ENCODE assay signal across 23 cellular contexts in the genomic region with DNA sequence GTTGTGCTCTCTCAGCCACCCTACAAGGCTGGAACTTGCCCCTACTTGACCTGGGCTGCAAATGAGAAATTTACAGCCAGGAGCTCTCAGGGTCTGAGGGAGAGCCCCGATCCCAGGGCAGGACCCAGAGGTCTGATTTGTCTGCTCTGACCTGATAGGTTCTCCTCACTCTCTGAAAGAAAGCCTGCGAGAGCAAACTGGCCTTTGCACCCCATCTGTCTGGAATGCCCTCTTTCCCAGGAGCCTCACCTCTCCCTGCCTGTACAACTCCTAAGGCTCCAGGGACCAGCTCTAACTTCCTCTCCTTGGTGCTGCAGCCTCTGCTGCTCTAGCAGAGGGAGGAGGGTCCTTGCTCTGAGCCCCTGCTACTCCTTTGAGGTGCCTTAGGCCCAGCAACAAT.
DNase-seq lines count a peak whose midpoint lies in the region; ATAC-seq and TF ChIP-seq lines count a peak whose summit lies in the region.
"Had no signal": no experiment of that assay in that cellular context is flagged by ENCODE, and none has a peak within 500 bp of the region (broad histone marks: within the 10 kb centered on the region; RNA-seq: fewer than 3 reads in every experiment).

No MANE protein-coding gene starts in this region.

- H3K27ac ChIP-seq in endodermal cell (ENCODE audit: low read depth, low read length): no peak overlapping the region
- H3K27ac ChIP-seq: A549; BLaER1 treated with 17β-estradiol and CSF1 and Interleukin-3, amounts not matched to agents 10 nM and 100 nM; GM23248 had no signal

- H3K9ac ChIP-seq in endodermal cell (ENCODE audit: extremely low read depth, low read length, poor library complexity, severe bottlenecking): no peak overlapping the region
- H3K9ac ChIP-seq: BLaER1 treated with 17β-estradiol and CSF1 and Interleukin-3, amounts not matched to agents 10 nM and 100 nM; GM23248 had no signal

- H3K4me3 ChIP-seq in endodermal cell (ENCODE audit: low read length): no peak overlapping the region
- H3K4me3 ChIP-seq: A549; BLaER1 treated with 17β-estradiol and CSF1 and Interleukin-3, amounts not matched to agents 10 nM and 100 nM; GM12878; GM23248 had no signal

- no peaks in the 10 kb centered on the region for H3K9me3 Mint-ChIP-seq in activated naive CD8-positive, alpha-beta T cell (ENCODE audit: low read depth)
- no peaks in the 10 kb centered on the region for H3K9me3 Mint-ChIP-seq in activated naive CD8-positive, alpha-beta T cell treated with anti-CD3 and anti-CD28 coated beads, Interleukin-2, amount 50 U/mL, for 24 hours
- no peaks in the 10 kb centered on the region for H3K9me3 Mint-ChIP-seq in endodermal cell
- no peaks in the 10 kb centered on the region for H3K9me3 Mint-ChIP-seq in neural crest cell
- no peaks in the 10 kb centered on the region for H3K9me3 Mint-ChIP-seq in T-helper 2 cell treated with Interferon-gamma antibody and Interleukin-4, amounts not matched to agents 5 μg/mL and 100 μg/mL, for 36 hours
- H3K9me3 Mint-ChIP-seq: CD4-positive, alpha-beta T cell; CD8-positive, alpha-beta memory T cell; H9 had no signal

- TF ChIP-seq CTCF in endodermal cell (conservative IDR thresholded peaks at IDR 0.05) (no peak), neural crest cell (conservative IDR thresholded peaks at IDR 0.05) (no peak)

- H3K27me3 ChIP-seq in endodermal cell (ENCODE audit: control insufficient read depth, insufficient read depth, low read length, poor library complexity, severe bottlenecking): peaks cover 10% of the 10 kb centered on the region
- H3K27me3 ChIP-seq: BE2C; BLaER1 treated with 17β-estradiol and CSF1 and Interleukin-3, amounts not matched to agents 10 nM and 100 nM had no signal

- H3K4me1 ChIP-seq in endodermal cell (ENCODE audit: control insufficient read depth, insufficient read depth, low read length): no peaks in the 10 kb centered on the region
- H3K4me1 ChIP-seq: A549; BE2C; BLaER1 treated with 17β-estradiol and CSF1 and Interleukin-3, amounts not matched to agents 10 nM and 100 nM had no signal

- no peaks in the 10 kb centered on the region for H3K4me1 Mint-ChIP-seq in activated naive CD8-positive, alpha-beta T cell (ENCODE audit: low read depth)
- H3K4me1 Mint-ChIP-seq in activated naive CD8-positive, alpha-beta T cell treated with anti-CD3 and anti-CD28 coated beads, Interleukin-2, amount 50 U/mL, for 24 hours: no peaks in the 10 kb centered on the region
- no peaks in the 10 kb centered on the region for H3K4me1 Mint-ChIP-seq in endodermal cell
- peaks cover 23% of the 10 kb centered on the region for H3K4me1 Mint-ChIP-seq in neural crest cell
- H3K4me1 Mint-ChIP-seq in T-helper 2 cell treated with Interferon-gamma antibody and Interleukin-4, amounts not matched to agents 5 μg/mL and 100 μg/mL, for 36 hours (ENCODE audit: low read depth): no peaks in the 10 kb centered on the region
- H3K4me1 Mint-ChIP-seq: CD14-positive monocyte; CD8-positive, alpha-beta memory T cell had no signal

- H3K27ac Mint-ChIP-seq in activated naive CD8-positive, alpha-beta T cell: peak overlapping the region; percentile 55
- H3K27ac Mint-ChIP-seq in activated naive CD8-positive, alpha-beta T cell treated with anti-CD3 and anti-CD28 coated beads, Interleukin-2, amount 50 U/mL, for 24 hours: no peak overlapping the region
- H3K27ac Mint-ChIP-seq in endodermal cell: no peak overlapping the region
- H3K27ac Mint-ChIP-seq in neural crest cell (ENCODE audit: unreplicated experiment): peak overlapping the region; percentile 86
- no peak overlapping the region for H3K27ac Mint-ChIP-seq in T-helper 2 cell treated with Interferon-gamma antibody and Interleukin-4, amounts not matched to agents 5 μg/mL and 100 μg/mL, for 36 hours
- H3K27ac Mint-ChIP-seq: CD14-positive monocyte; CD4-positive, alpha-beta T cell had no signal

- DNase-seq in activated naive CD8-positive, alpha-beta T cell treated with anti-CD3 and anti-CD28 coated beads, Interleukin-2, amount 50 U/mL, for 24 hours: no peak
- DNase-seq in endodermal cell (peak; percentile 25), islet precursor cell (peak; percentile 33), neural crest cell (ENCODE audit: low read depth, low spot score) (no peak), GM03348 (ENCODE audit: low spot score) (no peak)
- no peak for DNase-seq in T-helper 2 cell treated with Interferon-gamma antibody and Interleukin-4, amounts not matched to agents 5 μg/mL and 100 μg/mL, for 36 hours (ENCODE audit: low spot score)
- DNase-seq: 8988T; ACHN; AML-193; BE2C; CD4-positive, alpha-beta T cell; CD8-positive, alpha-beta memory T cell; DMS53; DMS79 treated with DMSO at 0.1 percent for 48 hours; GM23248; H9 had no signal

- H3K36me3 ChIP-seq in endodermal cell (ENCODE audit: control insufficient read depth, insufficient read depth, low read length): no peaks in the 10 kb centered on the region
- H3K36me3 ChIP-seq: BE2C; BLaER1 treated with 17β-estradiol and CSF1 and Interleukin-3, amounts not matched to agents 10 nM and 100 nM had no signal

- no peak overlapping the region for H3K4me3 Mint-ChIP-seq in activated naive CD8-positive, alpha-beta T cell
- no peak overlapping the region for H3K4me3 Mint-ChIP-seq in activated naive CD8-positive, alpha-beta T cell treated with anti-CD3 and anti-CD28 coated beads, Interleukin-2, amount 50 U/mL, for 24 hours
- H3K4me3 Mint-ChIP-seq in endodermal cell (no peak overlapping the region), neural crest cell (no peak overlapping the region)
- H3K4me3 Mint-ChIP-seq in T-helper 2 cell treated with Interferon-gamma antibody and Interleukin-4, amounts not matched to agents 5 μg/mL and 100 μg/mL, for 36 hours: no peak overlapping the region
- H3K4me3 Mint-ChIP-seq: CD14-positive monocyte; CD4-positive, alpha-beta T cell; CD8-positive, alpha-beta memory T cell; H9 had no signal

- WGBS in endodermal cell (ENCODE audit: insufficient coverage in 1 of 2, insufficient read length in 1 of 2), 2 experiments: 85 to 93% methylated on average over 2 of the region's 2 CpGs

- ATAC-seq in activated naive CD8-positive, alpha-beta T cell treated with anti-CD3 and anti-CD28 coated beads, Interleukin-2, amount 50 U/mL, for 24 hours: no peak
- ATAC-seq in HG03439 (IDR thresholded peaks at IDR 0.05; ENCODE audit: unreplicated experiment): no peak
- ATAC-seq: A549, GM12878, HCT116 had no signal

- H3K27me3 Mint-ChIP-seq in activated naive CD8-positive, alpha-beta T cell: no peaks in the 10 kb centered on the region
- H3K27me3 Mint-ChIP-seq in activated naive CD8-positive, alpha-beta T cell treated with anti-CD3 and anti-CD28 coated beads, Interleukin-2, amount 50 U/mL, for 24 hours: no peaks in the 10 kb centered on the region
- peaks cover 15% of the 10 kb centered on the region for H3K27me3 Mint-ChIP-seq in endodermal cell (ENCODE audit: insufficient read depth)
- no peaks in the 10 kb centered on the region for H3K27me3 Mint-ChIP-seq in neural crest cell (ENCODE audit: low read depth)
- no peaks in the 10 kb centered on the region for H3K27me3 Mint-ChIP-seq in T-helper 2 cell treated with Interferon-gamma antibody and Interleukin-4, amounts not matched to agents 5 μg/mL and 100 μg/mL, for 36 hours (ENCODE audit: low read depth)
- H3K27me3 Mint-ChIP-seq: CD4-positive, alpha-beta T cell had no signal

- no peaks in the 10 kb centered on the region for H3K9me3 ChIP-seq in endodermal cell (ENCODE audit: control insufficient read depth, low read length)
- H3K9me3 ChIP-seq: BE2C; BLaER1 treated with 17β-estradiol and CSF1 and Interleukin-3, amounts not matched to agents 10 nM and 100 nM had no signal

- H3K36me3 Mint-ChIP-seq in activated naive CD8-positive, alpha-beta T cell: no peaks in the 10 kb centered on the region
- no peaks in the 10 kb centered on the region for H3K36me3 Mint-ChIP-seq in activated naive CD8-positive, alpha-beta T cell treated with anti-CD3 and anti-CD28 coated beads, Interleukin-2, amount 50 U/mL, for 24 hours (ENCODE audit: low read depth)
- no peaks in the 10 kb centered on the region for H3K36me3 Mint-ChIP-seq in endodermal cell (ENCODE audit: low read depth)
- no peaks in the 10 kb centered on the region for H3K36me3 Mint-ChIP-seq in neural crest cell (ENCODE audit: low read depth)
- no peaks in the 10 kb centered on the region for H3K36me3 Mint-ChIP-seq in T-helper 2 cell treated with Interferon-gamma antibody and Interleukin-4, amounts not matched to agents 5 μg/mL and 100 μg/mL, for 36 hours (ENCODE audit: low read depth)
- H3K36me3 Mint-ChIP-seq: CD14-positive monocyte; CD8-positive, alpha-beta memory T cell had no signal

Comparison
In these comparisons a context has a peak if more than half of its experiments do, and no peak if none do; other contexts are left out.
1. H3K27ac Mint-ChIP-seq: peak in activated naive CD8-positive, alpha-beta T cell (single experiment) and neural crest cell (single experiment); none in activated naive CD8-positive, alpha-beta T cell treated with anti-CD3 and anti-CD28 coated beads, Interleukin-2, amount 50 U/mL, for 24 hours (single experiment), endodermal cell (single experiment) and T-helper 2 cell treated with Interferon-gamma antibody and Interleukin-4, amounts not matched to agents 5 μg/mL and 100 μg/mL, for 36 hours (single experiment).
2. DNase-seq: peak in endodermal cell (single experiment) and islet precursor cell (single experiment); none in activated naive CD8-positive, alpha-beta T cell treated with anti-CD3 and anti-CD28 coated beads, Interleukin-2, amount 50 U/mL, for 24 hours (single experiment), neural crest cell (single experiment), T-helper 2 cell treated with Interferon-gamma antibody and Interleukin-4, amounts not matched to agents 5 μg/mL and 100 μg/mL, for 36 hours (single experiment) and GM03348 (single experiment).